In genomic region chr7:116041615-116042014, GRCh38 we compare ENCODE assay signal across 1 cellular context.
TF ChIP-seq lines count a peak whose summit lies in the region.

No MANE protein-coding gene starts in this region.

TF ChIP-seq in WTC11, 78 proteins besides CTCF, POLR2A, EP300 and RAD21 (continued from another document):
- TF ChIP-seq, protein P1, sequence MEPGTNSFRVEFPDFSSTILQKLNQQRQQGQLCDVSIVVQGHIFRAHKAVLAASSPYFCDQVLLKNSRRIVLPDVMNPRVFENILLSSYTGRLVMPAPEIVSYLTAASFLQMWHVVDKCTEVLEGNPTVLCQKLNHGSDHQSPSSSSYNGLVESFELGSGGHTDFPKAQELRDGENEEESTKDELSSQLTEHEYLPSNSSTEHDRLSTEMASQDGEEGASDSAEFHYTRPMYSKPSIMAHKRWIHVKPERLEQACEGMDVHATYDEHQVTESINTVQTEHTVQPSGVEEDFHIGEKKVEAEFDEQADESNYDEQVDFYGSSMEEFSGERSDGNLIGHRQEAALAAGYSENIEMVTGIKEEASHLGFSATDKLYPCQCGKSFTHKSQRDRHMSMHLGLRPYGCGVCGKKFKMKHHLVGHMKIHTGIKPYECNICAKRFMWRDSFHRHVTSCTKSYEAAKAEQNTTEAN (CRISPR knock-in tag; IDR thresholded peaks at IDR 0.05), result no peak
- TF ChIP-seq, protein P2, sequence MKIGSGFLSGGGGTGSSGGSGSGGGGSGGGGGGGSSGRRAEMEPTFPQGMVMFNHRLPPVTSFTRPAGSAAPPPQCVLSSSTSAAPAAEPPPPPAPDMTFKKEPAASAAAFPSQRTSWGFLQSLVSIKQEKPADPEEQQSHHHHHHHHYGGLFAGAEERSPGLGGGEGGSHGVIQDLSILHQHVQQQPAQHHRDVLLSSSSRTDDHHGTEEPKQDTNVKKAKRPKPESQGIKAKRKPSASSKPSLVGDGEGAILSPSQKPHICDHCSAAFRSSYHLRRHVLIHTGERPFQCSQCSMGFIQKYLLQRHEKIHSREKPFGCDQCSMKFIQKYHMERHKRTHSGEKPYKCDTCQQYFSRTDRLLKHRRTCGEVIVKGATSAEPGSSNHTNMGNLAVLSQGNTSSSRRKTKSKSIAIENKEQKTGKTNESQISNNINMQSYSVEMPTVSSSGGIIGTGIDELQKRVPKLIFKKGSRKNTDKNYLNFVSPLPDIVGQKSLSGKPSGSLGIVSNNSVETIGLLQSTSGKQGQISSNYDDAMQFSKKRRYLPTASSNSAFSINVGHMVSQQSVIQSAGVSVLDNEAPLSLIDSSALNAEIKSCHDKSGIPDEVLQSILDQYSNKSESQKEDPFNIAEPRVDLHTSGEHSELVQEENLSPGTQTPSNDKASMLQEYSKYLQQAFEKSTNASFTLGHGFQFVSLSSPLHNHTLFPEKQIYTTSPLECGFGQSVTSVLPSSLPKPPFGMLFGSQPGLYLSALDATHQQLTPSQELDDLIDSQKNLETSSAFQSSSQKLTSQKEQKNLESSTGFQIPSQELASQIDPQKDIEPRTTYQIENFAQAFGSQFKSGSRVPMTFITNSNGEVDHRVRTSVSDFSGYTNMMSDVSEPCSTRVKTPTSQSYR (CRISPR knock-in tag; IDR thresholded peaks at IDR 0.05), result no peak
- no peak for TF ChIP-seq ATF1 (CRISPR knock-in tag; IDR thresholded peaks at IDR 0.05)
- TF ChIP-seq, protein P3, sequence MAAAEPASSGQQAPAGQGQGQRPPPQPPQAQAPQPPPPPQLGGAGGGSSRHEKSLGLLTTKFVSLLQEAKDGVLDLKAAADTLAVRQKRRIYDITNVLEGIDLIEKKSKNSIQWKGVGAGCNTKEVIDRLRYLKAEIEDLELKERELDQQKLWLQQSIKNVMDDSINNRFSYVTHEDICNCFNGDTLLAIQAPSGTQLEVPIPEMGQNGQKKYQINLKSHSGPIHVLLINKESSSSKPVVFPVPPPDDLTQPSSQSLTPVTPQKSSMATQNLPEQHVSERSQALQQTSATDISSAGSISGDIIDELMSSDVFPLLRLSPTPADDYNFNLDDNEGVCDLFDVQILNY (CRISPR knock-in tag; IDR thresholded peaks at IDR 0.05), result no peak
- TF ChIP-seq GRHL2 (CRISPR knock-in tag; IDR thresholded peaks at IDR 0.05; ENCODE audit: insufficient replicate concordance, severe bottlenecking), result no peak
- no peak for TF ChIP-seq NR3C1 (CRISPR knock-in tag; conservative IDR thresholded peaks at IDR 0.05; ENCODE audit: low read depth)
- TF ChIP-seq PREB (CRISPR knock-in tag; IDR thresholded peaks at IDR 0.05; ENCODE audit: borderline replicate concordance), result no peak
- TF ChIP-seq ZNF138 (CRISPR knock-in tag; conservative IDR thresholded peaks at IDR 0.05), result no peak
- no peak for TF ChIP-seq NFYB (CRISPR knock-in tag; conservative IDR thresholded peaks at IDR 0.05; ENCODE audit: low read depth)
- TF ChIP-seq GTF2I (CRISPR knock-in tag; conservative IDR thresholded peaks at IDR 0.05), result no peak
- no peak for TF ChIP-seq SP1 (CRISPR knock-in tag; conservative IDR thresholded peaks at IDR 0.05)
TF ChIP-seq in WTC11: peak in this region for 0.
